In the genomic region with DNA sequence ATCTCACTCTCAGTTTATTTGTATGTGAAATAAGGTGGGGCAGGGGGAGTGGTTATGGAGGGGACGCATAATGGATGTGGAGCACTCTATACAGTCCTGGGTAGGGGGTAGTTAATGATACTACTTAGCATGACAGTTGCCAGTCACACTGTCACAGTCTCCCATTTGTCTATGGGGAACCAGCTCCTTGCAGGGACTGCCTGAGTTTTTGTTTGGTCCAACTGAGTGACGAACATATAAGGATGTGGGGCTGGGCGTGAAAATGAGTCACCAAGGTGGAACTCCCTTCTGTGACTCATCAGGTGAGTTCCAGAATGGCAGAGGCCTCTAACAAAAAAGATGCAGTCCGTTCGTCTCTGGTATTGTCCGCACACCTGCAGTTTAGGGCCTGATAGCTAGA, we compare ENCODE assay signal across 8 cellular contexts.
DNase-seq lines count a peak whose midpoint lies in the region; ATAC-seq and TF ChIP-seq lines count a peak whose summit lies in the region.

No MANE protein-coding gene starts in this region.

- H3K4me1 ChIP-seq in esophagus muscularis mucosa = no peaks in the 10 kb centered on the region

- no peaks in the 10 kb centered on the region for H3K27me3 ChIP-seq in H7 (ENCODE audit: control insufficient read depth, insufficient read depth, low read length)
- no peaks in the 10 kb centered on the region for H3K27me3 ChIP-seq in esophagus muscularis mucosa

- H3K27me3 Mint-ChIP-seq in activated naive CD8-positive, alpha-beta T cell treated with anti-CD3 and anti-CD28 coated beads, Interleukin-2, amount 10 ng/mL, durations not matched to agents 7 days and 5 days = no peaks in the 10 kb centered on the region

- H3K4me1 Mint-ChIP-seq in activated naive CD8-positive, alpha-beta T cell treated with anti-CD3 and anti-CD28 coated beads, Interleukin-2, amount 10 ng/mL, durations not matched to agents 7 days and 5 days = peaks cover 15% of the 10 kb centered on the region

- no peaks in the 10 kb centered on the region for H3K9me3 Mint-ChIP-seq in activated naive CD8-positive, alpha-beta T cell treated with anti-CD3 and anti-CD28 coated beads, Interleukin-2, amount 10 ng/mL, durations not matched to agents 7 days and 5 days

- POLR2A ChIA-PET in activated naive CD8-positive, alpha-beta T cell treated with anti-CD3 and anti-CD28 coated beads, Interleukin-2, amount 10 ng/mL, durations not matched to agents 7 days and 5 days (lab: Charles Lee) = no interaction called here

- TF ChIP-seq POLR2A in esophagus muscularis mucosa (IDR thresholded peaks at IDR 0.05; ENCODE audit: low read depth) = no peak

- DNase-seq in HT1080 (ENCODE audit: low read depth) (peak; percentile 50), C1 segment of cervical spinal cord (lab: John Stamatoyannopoulos, UW) (no peak), H7 (no peak), esophagus muscularis mucosa (ENCODE audit: extremely low spot score) (no peak)
- DNase-seq in activated naive CD8-positive, alpha-beta T cell treated with anti-CD3 and anti-CD28 coated beads, Interleukin-2, amount 10 ng/mL, durations not matched to agents 7 days and 5 days = no peak
- peak; percentile 37 for DNase-seq in stimulated activated CD4-positive, alpha-beta T cell treated with anti-CD3 and anti-CD28 coated beads, Interleukin-4, amount 100 ng/mL, for 1 hour

- H3K4me3 Mint-ChIP-seq in activated naive CD8-positive, alpha-beta T cell treated with anti-CD3 and anti-CD28 coated beads, Interleukin-2, amount 10 ng/mL, durations not matched to agents 7 days and 5 days = no peak overlapping the region

- H3K27ac Mint-ChIP-seq in activated naive CD8-positive, alpha-beta T cell treated with anti-CD3 and anti-CD28 coated beads, Interleukin-2, amount 10 ng/mL, durations not matched to agents 7 days and 5 days = no peak overlapping the region

- intact Hi-C loops in esophagus muscularis mucosa (cut with DNase I) = no loop called here

- TF ChIP-seq CTCF in esophagus muscularis mucosa (IDR thresholded peaks at IDR 0.05) = no peak

- peaks cover 10% of the 10 kb centered on the region for H3K36me3 Mint-ChIP-seq in activated naive CD8-positive, alpha-beta T cell treated with anti-CD3 and anti-CD28 coated beads, Interleukin-2, amount 10 ng/mL, durations not matched to agents 7 days and 5 days

- WGBS in esophagus muscularis mucosa = 92% methylated on average over 6 of the region's 6 CpGs

- ATAC-seq in GM19351 (IDR thresholded peaks at IDR 0.05; ENCODE audit: unreplicated experiment) = peak; percentile 20
- ATAC-seq in activated naive CD8-positive, alpha-beta T cell treated with anti-CD3 and anti-CD28 coated beads, Interleukin-2, amount 10 ng/mL, durations not matched to agents 7 days and 5 days (ENCODE audit: low read depth) = peak; percentile 63
- no peak for ATAC-seq in HG03039 (IDR thresholded peaks at IDR 0.05; ENCODE audit: unreplicated experiment)

- H3K36me3 ChIP-seq in H7 (replicated peaks; ENCODE audit: control insufficient read depth, insufficient read depth, low read length) = no peaks in the 10 kb centered on the region
- peaks cover 0 to 31% (median 13%) of the 10 kb centered on the region in 4 donors for H3K36me3 ChIP-seq in esophagus muscularis mucosa

- no peak overlapping the region for H3K27ac ChIP-seq in esophagus muscularis mucosa (replicated peaks in 1 of 4)

- H3K9me3 ChIP-seq in esophagus muscularis mucosa = no peaks in the 10 kb centered on the region

- no peak for TF ChIP-seq EP300 in esophagus muscularis mucosa (IDR thresholded peaks at IDR 0.05)

- no peak overlapping the region for H3K4me3 ChIP-seq in H7 (ENCODE audit: insufficient read depth, low read depth, low read length)
- no peak overlapping the region for H3K4me3 ChIP-seq in esophagus muscularis mucosa

Comparison
In these comparisons a context has a peak if more than half of its experiments do, and no peak if none do; other contexts are left out.
1. DNase-seq: peak in HT1080 (single experiment) and stimulated activated CD4-positive, alpha-beta T cell treated with anti-CD3 and anti-CD28 coated beads, Interleukin-4, amount 100 ng/mL, for 1 hour (single experiment); none in activated naive CD8-positive, alpha-beta T cell treated with anti-CD3 and anti-CD28 coated beads, Interleukin-2, amount 10 ng/mL, durations not matched to agents 7 days and 5 days (single experiment), C1 segment of cervical spinal cord (0 of 14), H7 (single experiment) and esophagus muscularis mucosa (single experiment).